27 cellular contexts compared by ENCODE assay signal in genomic region chr1:181016563-181016962, GRCh38.
"Had no signal": no experiment of that assay in that cellular context is flagged by ENCODE, and none has a peak within 500 bp of the region (broad histone marks: within the 10 kb centered on the region; RNA-seq: fewer than 3 reads in every experiment).

No MANE protein-coding gene starts in this region.

- H3K27ac Mint-ChIP-seq: activated CD4-positive, alpha-beta memory T cell treated with anti-CD3 and anti-CD28 coated beads for 36 hours; activated CD4-positive, alpha-beta T cell treated with anti-CD3 and anti-CD28 coated beads, Interleukin-2, amount 10 ng/mL, durations not matched to agents 7 days and 5 days; activated naive CD8-positive, alpha-beta T cell treated with anti-CD3 and anti-CD28 coated beads, Interleukin-2, amount 10 ng/mL, durations not matched to agents 7 days and 5 days had no signal

- H3K4me1 ChIP-seq: breast epithelium had no signal

- H3K27me3 Mint-ChIP-seq: activated CD4-positive, alpha-beta memory T cell treated with anti-CD3 and anti-CD28 coated beads for 36 hours; activated CD4-positive, alpha-beta T cell treated with anti-CD3 and anti-CD28 coated beads, Interleukin-2, amount 10 ng/mL, durations not matched to agents 7 days and 5 days; activated naive CD8-positive, alpha-beta T cell treated with anti-CD3 and anti-CD28 coated beads, Interleukin-2, amount 10 ng/mL, durations not matched to agents 7 days and 5 days had no signal

- H3K27me3 ChIP-seq: adrenal gland, breast epithelium, SJCRH30 had no signal

- H3K4me3 ChIP-seq: adrenal gland, breast epithelium, SJCRH30 had no signal

- H3K27ac ChIP-seq: breast epithelium, SJCRH30, VCaP had no signal

- DNase-seq: activated CD4-positive, alpha-beta memory T cell treated with anti-CD3 and anti-CD28 coated beads for 36 hours; activated CD4-positive, alpha-beta T cell treated with anti-CD3 and anti-CD28 coated beads, Interleukin-2, amount 10 ng/mL, durations not matched to agents 7 days and 5 days; activated CD4-positive, CD25-positive, alpha-beta regulatory T cell; activated CD8-positive, alpha-beta memory T cell treated with anti-CD3 and anti-CD28 coated beads for 24 hours; activated naive CD4-positive, alpha-beta T cell treated with anti-CD3 and anti-CD28 coated beads, Interleukin-2, amount 50 U/mL, for 16 hours; activated naive CD8-positive, alpha-beta T cell treated with anti-CD3 and anti-CD28 coated beads, Interleukin-2, amount 10 ng/mL, durations not matched to agents 7 days and 5 days; adrenal gland; aorta; central memory CD4-positive, alpha-beta T cell; Kasumi-1; NCI-H1105; NCI-H1436; NCI-H1694 treated with DMSO at 0.1 percent for 48 hours; NCI-H2029 treated with DMSO at 0.1 percent for 48 hours; NCI-H345; NCI-H510A; NCI-H526 treated with DMSO at 0.1 percent for 48 hours; NCI-H82; OCI-M1; Right ventricle myocardium superior; RPMI8226; SJCRH30; SK-N-SH; T-helper 1 cell had no signal

- ATAC-seq: Panc1 had no signal

- H3K9ac ChIP-seq: SK-N-SH had no signal

- H3K4me3 Mint-ChIP-seq: activated CD4-positive, alpha-beta memory T cell treated with anti-CD3 and anti-CD28 coated beads for 36 hours; activated CD4-positive, alpha-beta T cell treated with anti-CD3 and anti-CD28 coated beads, Interleukin-2, amount 10 ng/mL, durations not matched to agents 7 days and 5 days; activated naive CD8-positive, alpha-beta T cell treated with anti-CD3 and anti-CD28 coated beads, Interleukin-2, amount 10 ng/mL, durations not matched to agents 7 days and 5 days had no signal

- H3K9me3 Mint-ChIP-seq: activated CD4-positive, alpha-beta memory T cell treated with anti-CD3 and anti-CD28 coated beads for 36 hours; activated CD4-positive, alpha-beta T cell treated with anti-CD3 and anti-CD28 coated beads, Interleukin-2, amount 10 ng/mL, durations not matched to agents 7 days and 5 days; activated naive CD8-positive, alpha-beta T cell treated with anti-CD3 and anti-CD28 coated beads, Interleukin-2, amount 10 ng/mL, durations not matched to agents 7 days and 5 days had no signal

- H3K9me3 ChIP-seq: adrenal gland, breast epithelium, SJCRH30, SK-N-SH had no signal

- H3K36me3 ChIP-seq: adrenal gland, breast epithelium had no signal

- H3K4me2 ChIP-seq: SK-N-SH had no signal
